8 cellular contexts compared by ENCODE assay signal in the genomic region with DNA sequence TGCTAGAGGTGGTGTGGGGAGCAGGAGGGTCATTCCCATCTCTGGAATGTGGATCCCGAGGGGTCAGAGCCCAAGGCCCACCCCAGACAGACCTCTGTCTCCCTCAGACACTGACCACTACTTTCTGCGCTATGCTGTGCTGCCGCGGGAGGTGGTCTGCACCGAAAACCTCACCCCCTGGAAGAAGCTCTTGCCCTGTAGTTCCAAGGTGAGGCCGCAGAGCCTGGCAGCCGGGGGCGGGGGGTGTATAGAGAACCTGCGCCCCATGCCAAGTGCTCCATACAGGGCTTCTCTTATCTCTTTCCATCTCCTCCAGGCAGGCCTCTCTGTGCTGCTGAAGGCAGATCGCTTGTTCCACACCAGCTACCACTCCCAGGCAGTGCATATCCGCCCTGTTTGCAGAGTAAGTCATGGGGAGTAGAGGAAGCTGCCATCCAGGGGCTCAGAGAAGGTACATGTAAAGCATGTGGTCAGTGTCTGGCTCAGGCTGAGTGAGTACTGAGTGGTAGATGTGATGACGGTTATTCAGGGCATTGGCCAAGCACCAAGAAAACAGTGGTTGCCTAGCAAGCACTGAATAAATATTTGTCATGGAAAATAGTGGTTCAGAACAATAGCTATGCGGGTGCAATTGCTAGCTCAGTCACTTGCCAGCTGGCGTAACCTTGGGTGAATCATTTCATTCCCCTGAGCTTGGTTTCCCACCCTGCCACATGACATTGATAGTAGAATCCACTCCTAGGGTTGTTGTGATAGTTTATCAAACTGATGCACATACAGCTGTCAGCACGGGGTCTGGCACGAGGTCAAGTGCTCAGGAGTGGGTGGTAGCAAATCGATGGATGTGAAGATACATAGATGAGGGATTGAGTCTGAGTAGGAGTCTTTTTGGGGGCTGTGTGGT. TPM values are rescaled to one million over a fixed set of nuclear protein-coding genes. Genes with fewer than 3 reads are reported as not detected.
DNase-seq lines count a peak whose midpoint lies in the region; ATAC-seq and TF ChIP-seq lines count a peak whose summit lies in the region.

No MANE protein-coding gene starts in this region.

- H3K4me1 Mint-ChIP-seq in CD8-positive, alpha-beta T cell (ENCODE audit: low read depth) = peaks cover 40% of the 10 kb centered on the region

- no peaks in the 10 kb centered on the region for H3K27me3 Mint-ChIP-seq in CD8-positive, alpha-beta T cell (ENCODE audit: low read depth)

- H3K9me3 ChIP-seq in CD8-positive, alpha-beta T cell (ENCODE audit: low read length) = no peaks in the 10 kb centered on the region
- H3K9me3 ChIP-seq in neuronal stem cell (replicated peaks in 1 of 2; ENCODE audit: control insufficient read depth in 2 of 2, insufficient read depth in 1 of 2, low read depth in 1 of 2, low read length in 2 of 2) = no peaks in the 10 kb centered on the region

- POLR2A ChIA-PET in CD8-positive, alpha-beta T cell (lab: Charles Lee) = no interaction called here

- H3K27ac ChIP-seq in CD8-positive, alpha-beta T cell (ENCODE audit: low read depth, low read length) = no peak overlapping the region
- no peak overlapping the region for H3K27ac ChIP-seq in neuronal stem cell (replicated peaks; ENCODE audit: low read length)

- H3K14ac ChIP-seq in neuronal stem cell (ENCODE audit: low read length) = no peak overlapping the region

- no peak overlapping the region for H2BK15ac ChIP-seq in neuronal stem cell (ENCODE audit: low read length)

- peaks cover 15% of the 10 kb centered on the region for H3K4me1 ChIP-seq in CD8-positive, alpha-beta T cell (ENCODE audit: insufficient read depth, low read length)
- H3K4me1 ChIP-seq in neuronal stem cell (ENCODE audit: control insufficient read depth in 2 of 2, insufficient read depth in 1 of 2, low read depth in 1 of 2, low read length in 2 of 2) = peaks cover 3% of the 10 kb centered on the region in 2 donors

- H2BK12ac ChIP-seq in neuronal stem cell (ENCODE audit: low read length) = no peak overlapping the region

- no peak overlapping the region for H3K18ac ChIP-seq in neuronal stem cell (ENCODE audit: low read length)

- no peak overlapping the region for H2BK120ac ChIP-seq in neuronal stem cell (ENCODE audit: low read depth, low read length)

- no peak overlapping the region for H3K23ac ChIP-seq in neuronal stem cell (ENCODE audit: low read depth, low read length, poor library complexity)

- H3K36me3 ChIP-seq in CD8-positive, alpha-beta T cell (ENCODE audit: insufficient read depth, low read length) = peaks cover 44% of the 10 kb centered on the region
- H3K36me3 ChIP-seq in neuronal stem cell (replicated peaks in 1 of 2; ENCODE audit: control insufficient read depth in 2 of 2, insufficient read depth in 2 of 2, low read length in 2 of 2) = peaks cover 30 to 60% of the 10 kb centered on the region in 2 donors

- H2AFZ ChIP-seq in neuronal stem cell (ENCODE audit: low read length) = no peak overlapping the region

- CTCF ChIA-PET in CD8-positive, alpha-beta T cell (lab: Charles Lee) = interaction anchor here (0.7 to 3.0 kb wide), 5 partner anchors 12 to 46 kb away, joined by 3 to 17 read pairs (median 3); no protein-coding TSS in a partner anchor

- H3K27ac Mint-ChIP-seq in CD8-positive, alpha-beta T cell = peak overlapping the region; percentile 55

- H3K79me1 ChIP-seq in neuronal stem cell (ENCODE audit: low read depth, low read length) = peaks cover 7% of the 10 kb centered on the region

- peaks cover 72% of the 10 kb centered on the region for H3K36me3 Mint-ChIP-seq in CD8-positive, alpha-beta T cell

- H4K91ac ChIP-seq in neuronal stem cell (ENCODE audit: low read depth, low read length, poor library complexity) = no peak overlapping the region

- TF ChIP-seq CTCF in CD8-positive, alpha-beta T cell (IDR thresholded peaks at IDR 0.05) = no peak
- no peak for TF ChIP-seq CTCF in fibroblast of mammary gland (conservative IDR thresholded peaks at IDR 0.05; ENCODE audit: control insufficient read depth, insufficient read depth, low read depth, low read length)

- no peak overlapping the region for H2BK5ac ChIP-seq in neuronal stem cell (ENCODE audit: low read length)

- no peaks in the 10 kb centered on the region for H3K27me3 ChIP-seq in CD8-positive, alpha-beta T cell (ENCODE audit: insufficient read depth, low read length)
- H3K27me3 ChIP-seq in neuronal stem cell (ENCODE audit: control insufficient read depth in 3 of 3, insufficient read depth in 3 of 3, low read depth in 1 of 3, low read length in 3 of 3) = no peaks in the 10 kb centered on the region

- DNase-seq in CD8-positive, alpha-beta T cell = no peak
- DNase-seq in SHP77 treated with DMSO at 0.1 percent for 48 hours (lab: John Stamatoyannopoulos, UW) (peak; percentile 98), fibroblast of mammary gland (ENCODE audit: low read depth) (peak; percentile 100), posterior vena cava (ENCODE audit: low spot score) (peak; percentile 92), NCI-H82 (lab: John Stamatoyannopoulos, UW) (no peak), neuronal stem cell (ENCODE audit: low spot score) (no peak)

- H3K9ac ChIP-seq in neuronal stem cell (ENCODE audit: low read depth, low read length, poor library complexity) = no peak overlapping the region

- no peak overlapping the region for H3K4me3 ChIP-seq in CD8-positive, alpha-beta T cell (ENCODE audit: low read depth, low read length)
- H3K4me3 ChIP-seq in fibroblast of mammary gland (ENCODE audit: control insufficient read depth, low read depth, low read length) = no peak overlapping the region
- no peak overlapping the region for H3K4me3 ChIP-seq in neuronal stem cell (ENCODE audit: low read length in 2 of 2)

- H3K4me3 Mint-ChIP-seq in CD8-positive, alpha-beta T cell = no peak overlapping the region

- intact Hi-C loops in CD8-positive, alpha-beta T cell (cut with DNase I, micrococcal nuclease) = loop anchor here (5.0 to 10.0 kb wide), 3 partner anchors 532 to 895 kb away; partner anchors contain the start of genes YWHAB (in 2 of the 2) and SERINC3 (in 1 of the 2)
- intact Hi-C loops in posterior vena cava (cut with DNase I) = no loop called here

- H3K9me3 Mint-ChIP-seq in CD8-positive, alpha-beta T cell = no peaks in the 10 kb centered on the region

- ATAC-seq in CD8-positive, alpha-beta T cell = no peak
- ATAC-seq in GM19328 (IDR thresholded peaks at IDR 0.05; ENCODE audit: unreplicated experiment) = peak; percentile 74
- peak; percentile 72 for ATAC-seq in HG03439 (IDR thresholded peaks at IDR 0.05; ENCODE audit: unreplicated experiment)

- no peak overlapping the region for H2AK5ac ChIP-seq in neuronal stem cell (ENCODE audit: low read depth, low read length)

- H3K4me2 ChIP-seq in neuronal stem cell (ENCODE audit: insufficient read depth, low read length, poor library complexity, severe bottlenecking) = no peak overlapping the region

- no CpG with 5 or more reads among the region's 17 CpGs for WGBS in neuronal stem cell (ENCODE audit: extremely low coverage in 2 of 2, insufficient read length in 2 of 2, insufficient replicate concordance in 1 of 2), 2 donors

- no peak overlapping the region for H4K8ac ChIP-seq in neuronal stem cell (ENCODE audit: low read depth, low read length)

- H3K4ac ChIP-seq in neuronal stem cell (ENCODE audit: low read length) = no peak overlapping the region

RNA-seq across cellular contexts. Expression of gene PIGT, which starts 3.5 kb away (rescaled TPM):
- total RNA-seq in CD8-positive, alpha-beta T cell = 100 to 1,000 TPM; 213 to 230 TPM
- 100 to 1,000 TPM; 120 to 138 TPM for total RNA-seq in posterior vena cava
- polyA plus RNA-seq in neuronal stem cell (2013, experiment 1 of 2) = 50.8 TPM
- 50.5 TPM for polyA plus RNA-seq in neuronal stem cell (2013, experiment 2 of 2)

RNA-seq across cellular contexts. Expression of gene DBNDD2, which starts 11.4 kb away (rescaled TPM):
- total RNA-seq in CD8-positive, alpha-beta T cell = 10 to 100 TPM; 25.0 to 27.6 TPM
- total RNA-seq in posterior vena cava = 100 to 1,000 TPM; 119 to 141 TPM
- polyA plus RNA-seq in neuronal stem cell (2013, experiment 1 of 2) = 23.7 TPM
- 21.4 TPM for polyA plus RNA-seq in neuronal stem cell (2013, experiment 2 of 2)

RNA-seq across cellular contexts. Expression of gene TP53TG5, which starts 41.3 kb away (rescaled TPM):
- under 1 TPM in 1 of 2 experiments, not detected in 1; 0.31 TPM for total RNA-seq in CD8-positive, alpha-beta T cell
- total RNA-seq in posterior vena cava = 1 to 10 TPM; 1.4 to 2.0 TPM
- 0.25 TPM for polyA plus RNA-seq in neuronal stem cell (2013, experiment 1 of 2)
- polyA plus RNA-seq in neuronal stem cell (2013, experiment 2 of 2) = 0.30 TPM

RNA-seq across cellular contexts. Expression of gene WFDC2, which starts 50.1 kb away (rescaled TPM):
- total RNA-seq in CD8-positive, alpha-beta T cell = not detected
- 10 to 100 TPM; 38.0 to 57.7 TPM for total RNA-seq in posterior vena cava
- polyA plus RNA-seq in neuronal stem cell (2013, experiment 1 of 2) = 56.3 TPM
- polyA plus RNA-seq in neuronal stem cell (2013, experiment 2 of 2) = 58.1 TPM

RNA-seq across cellular contexts. Expression of gene SYS1, which starts 56.5 kb away (rescaled TPM):
- total RNA-seq in CD8-positive, alpha-beta T cell = 100 to 1,000 TPM; 111 to 116 TPM
- total RNA-seq in posterior vena cava = 10 to 100 TPM; 21.8 to 22.6 TPM
- 16.8 TPM for polyA plus RNA-seq in neuronal stem cell (2013, experiment 1 of 2)
- 16.4 TPM for polyA plus RNA-seq in neuronal stem cell (2013, experiment 2 of 2)

Comparison
In these comparisons a context has a peak if more than half of its experiments do, and no peak if none do; other contexts are left out.
1. DNase-seq: peak in SHP77 treated with DMSO at 0.1 percent for 48 hours (single experiment), fibroblast of mammary gland (single experiment) and posterior vena cava (single experiment); none in CD8-positive, alpha-beta T cell (0 of 7), NCI-H82 (single experiment) and neuronal stem cell (single experiment).
2. RNA of gene DBNDD2, which starts 11.4 kb away (total RNA-seq): 119 to 141 TPM in posterior vena cava; 25.0 to 27.6 TPM in CD8-positive, alpha-beta T cell; every median in the first group is over 4 times any median in the second.
3. intact Hi-C loops: an anchor here in CD8-positive, alpha-beta T cell (5.0 to 10.0 kb wide); none called in posterior vena cava.